8 cellular contexts compared by ENCODE assay signal in the genomic region with DNA sequence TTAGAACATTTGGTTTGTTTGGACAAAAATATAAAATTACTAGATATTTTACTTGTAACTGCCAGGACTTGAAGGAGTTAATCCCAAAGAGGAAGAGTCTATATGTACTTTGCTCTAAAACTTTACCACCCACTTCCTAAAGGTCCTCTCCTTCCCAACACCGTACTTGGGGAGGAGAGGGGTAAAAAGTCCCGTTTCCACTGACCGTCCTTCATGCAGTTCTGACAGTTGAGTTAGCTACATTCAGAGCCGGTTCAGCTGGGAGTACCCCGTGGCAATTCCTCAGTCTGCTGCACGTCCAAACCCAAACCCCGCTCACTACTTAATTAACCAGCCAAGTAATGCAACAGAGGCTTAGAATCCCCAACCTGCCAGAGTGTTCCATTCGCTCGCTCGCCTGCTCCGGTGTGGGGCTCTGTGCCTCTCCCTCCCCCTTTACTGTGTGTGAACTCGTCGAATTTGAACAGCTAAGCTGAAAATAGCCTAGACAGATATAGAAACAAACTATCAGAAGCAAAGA.
A peak's percentile ranks its signal among the peaks of the same experiment; 100 is the strongest.
DNase-seq lines count a peak whose midpoint lies in the region; ATAC-seq and TF ChIP-seq lines count a peak whose summit lies in the region.

No MANE protein-coding gene starts in this region.

- ATAC-seq in GM18498 (IDR thresholded peaks at IDR 0.05; ENCODE audit: unreplicated experiment): no peak

- H3K27me3 ChIP-seq in HAP-1 (ENCODE audit: low read depth): no peaks in the 10 kb centered on the region

- TF ChIP-seq CTCF in cardiac fibroblast (IDR thresholded peaks at IDR 0.05; ENCODE audit: low read depth, low read length): no peak

- H3K4me3 ChIP-seq in HAP-1 (peak overlapping the region; percentile 33), cardiac fibroblast (replicated peaks in 1 of 2; ENCODE audit: low read depth in 2 of 2, low read length in 2 of 2) (peak overlapping the region; percentile 66 to 70)

- in situ Hi-C loops in HAP-1 (cut with MboI; ENCODE audit: low sequenced_read_pairs): no loop called here

- peak; percentile 28 for DNase-seq in AG08396 (ENCODE audit: low spot score)
- peak; percentile 36 to 53 for DNase-seq in HAP-1 (ENCODE audit: low spot score in 2 of 2)
- DNase-seq in T-helper 9 cell: peak; percentile 20
- peak in 1 of 2 donors; percentile 55 for DNase-seq in cardiac fibroblast (ENCODE audit: low read depth in 2 of 2)
- DNase-seq in kidney glomerular epithelial cell (lab: John Stamatoyannopoulos, UW): peak; percentile 65
- DNase-seq in stimulated activated CD4-positive, alpha-beta T cell treated with anti-CD3 and anti-CD28 coated beads, Interleukin-2, amount 100 ng/mL, for 4 hours (ENCODE audit: low read depth): peak; percentile 42
- no peak for DNase-seq in DMS79 treated with DMSO at 0.1 percent for 48 hours (lab: John Stamatoyannopoulos, UW)

- no peaks in the 10 kb centered on the region for H3K36me3 ChIP-seq in HAP-1 (replicated peaks)

- H3K9me3 ChIP-seq in HAP-1: no peaks in the 10 kb centered on the region

- H3K4me1 ChIP-seq in HAP-1: peaks cover 40% of the 10 kb centered on the region
